7 cellular contexts compared by ENCODE assay signal in the genomic region with DNA sequence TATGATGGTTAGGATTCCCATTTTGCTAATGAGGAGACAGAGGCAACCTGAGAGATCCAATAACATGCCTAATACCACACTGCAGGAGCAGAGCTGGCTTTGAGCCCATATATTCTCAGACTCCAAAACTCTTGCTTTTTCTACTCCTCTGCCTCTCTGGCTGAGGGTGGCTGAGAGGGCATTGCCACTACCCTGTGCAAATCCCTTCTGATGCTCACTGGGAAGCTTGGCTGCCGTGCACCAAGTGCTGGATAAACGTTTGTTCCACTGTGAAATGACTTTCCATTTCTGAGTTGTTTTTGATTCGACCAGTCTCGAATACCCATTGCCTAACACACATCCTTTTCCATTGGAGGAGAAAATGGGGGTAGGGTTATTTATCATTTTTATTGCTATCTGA.
"Had no signal": no experiment of that assay in that cellular context is flagged by ENCODE, and none has a peak within 500 bp of the region (broad histone marks: within the 10 kb centered on the region; RNA-seq: fewer than 3 reads in every experiment).

No MANE protein-coding gene starts in this region.

- H3K4me3 Mint-ChIP-seq: HFFc6 had no signal

- ATAC-seq: HCT116, K562 had no signal

- DNase-seq: GM23248, GOT3, H7, HFFc6, IMR-90 had no signal

- H3K9me3 Mint-ChIP-seq: HFFc6 had no signal

- H3K27ac Mint-ChIP-seq: HFFc6 had no signal
